Comparison of ENCODE assay signal across 14 cellular contexts in the genomic region with DNA sequence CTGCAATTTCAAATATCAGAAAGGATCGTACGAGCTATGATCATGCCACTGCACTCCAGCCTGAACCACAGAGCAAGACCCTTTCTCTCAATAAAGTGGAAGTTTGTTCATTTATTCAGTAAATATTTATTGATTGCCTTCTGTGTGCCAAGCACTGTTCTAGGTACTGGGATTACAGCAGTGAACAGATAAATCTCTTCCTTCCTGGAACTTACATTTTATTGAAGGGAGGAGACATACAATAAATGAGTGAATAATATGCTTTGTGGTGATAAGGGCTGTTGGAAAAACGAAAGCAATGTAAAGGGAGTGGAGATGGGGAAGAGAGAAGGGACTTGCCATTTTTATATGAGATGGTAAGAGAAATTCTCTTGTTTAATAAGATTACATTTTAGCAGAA. TPM values are rescaled to one million over a fixed set of nuclear protein-coding genes. Genes with fewer than 3 reads are reported as not detected.
DNase-seq lines count a peak whose midpoint lies in the region; ATAC-seq, FAIRE-seq and TF ChIP-seq lines count a peak whose summit lies in the region.
"Had no signal": no experiment of that assay in that cellular context is flagged by ENCODE, and none has a peak within 500 bp of the region (broad histone marks: within the 10 kb centered on the region; RNA-seq: fewer than 3 reads in every experiment).

No MANE protein-coding gene starts in this region.

- no peak for ATAC-seq in GM18505 (IDR thresholded peaks at IDR 0.05; ENCODE audit: unreplicated experiment)

- H3K4me1 Mint-ChIP-seq in CD8-positive, alpha-beta memory T cell: peaks cover 46 to 68% (median 66%) of the 10 kb centered on the region in 3 donors
- peaks cover 38% of the 10 kb centered on the region for H3K4me1 Mint-ChIP-seq in nephron

- H3K9me3 ChIP-seq in CD8-positive, alpha-beta memory T cell (ENCODE audit: low read length): no peaks in the 10 kb centered on the region
- H3K9me3 ChIP-seq in Loucy (ENCODE audit: insufficient read depth, low read depth, low read length): no peaks in the 10 kb centered on the region

- TF ChIP-seq POLR2A in GM18505 (IDR thresholded peaks at IDR 0.05; ENCODE audit: borderline replicate concordance, extremely low read depth, insufficient read depth, insufficient read length) (no peak), GM12892 (IDR thresholded peaks at IDR 0.05; ENCODE audit: low read depth, low read length) (no peak)

- peak overlapping the region; percentile 81 for H3K4me3 ChIP-seq in CD8-positive, alpha-beta memory T cell (ENCODE audit: low read length)
- peak overlapping the region; percentile 89 for H3K4me3 ChIP-seq in Loucy (ENCODE audit: low read length, poor library complexity, severe bottlenecking)

- H3K36me3 Mint-ChIP-seq in CD8-positive, alpha-beta memory T cell: peaks cover 0 to 20% (median 4%) of the 10 kb centered on the region in 3 donors
- H3K36me3 Mint-ChIP-seq in nephron (ENCODE audit: low read depth): peaks cover 16% of the 10 kb centered on the region

- peaks cover 93% of the 10 kb centered on the region for H3K79me2 ChIP-seq in Loucy (ENCODE audit: insufficient read depth, low read length)

- no peak overlapping the region for H2AFZ ChIP-seq in Loucy (ENCODE audit: low read length)

- no peaks in the 10 kb centered on the region for H3F3A ChIP-seq in Loucy (ENCODE audit: low read depth)

- no peaks in the 10 kb centered on the region for H3K9me3 Mint-ChIP-seq in CD8-positive, alpha-beta memory T cell
- no peaks in the 10 kb centered on the region for H3K9me3 Mint-ChIP-seq in nephron

- FAIRE-seq in colon (lab: Jason Lieb, UNC) (peak; percentile 38), GM12892 (lab: Jason Lieb, UNC) (no peak)
- FAIRE-seq: endometrium, GM19239, urothelium cell line had no signal

- no peak for DNase-seq in CD8-positive, alpha-beta memory T cell
- DNase-seq in activated CD4-positive, CD25-positive, alpha-beta regulatory T cell (lab: John Stamatoyannopoulos, UW): no peak
- DNase-seq in GM12892 (ENCODE audit: insufficient read length) (no peak), NCI-H2107 treated with DMSO at 0.1 percent for 48 hours (lab: John Stamatoyannopoulos, UW; ENCODE audit: unreplicated experiment) (no peak)
- DNase-seq: activated CD8-positive, alpha-beta memory T cell treated with anti-CD3 and anti-CD28 coated beads, Interleukin-2, amount 50 U/mL, for 4 hours; NK-92 treated with Interleukin-12 subunit alpha and Interleukin-12 subunit beta, amount 100 ng/mL, for 24 hours; stimulated activated CD4-positive, alpha-beta T cell treated with anti-CD3 and anti-CD28 coated beads, Interleukin-4, amount 100 ng/mL, for 1 hour had no signal

- TF ChIP-seq CTCF in Loucy (conservative IDR thresholded peaks at IDR 0.05; ENCODE audit: low read length) (no peak), nephron (IDR thresholded peaks at IDR 0.05; ENCODE audit: unreplicated experiment in 3 of 3) (no peak)

- H3K27ac Mint-ChIP-seq in CD8-positive, alpha-beta memory T cell: peak overlapping the region in 6 of 8 donors; percentile 19 to 95 (median 88)
- peak overlapping the region in 2 of 3 experiments; percentile 92 to 93 for H3K27ac Mint-ChIP-seq in nephron

- H3K9me2 ChIP-seq in Loucy (replicated peaks; ENCODE audit: low read depth, low read length): no peaks in the 10 kb centered on the region

- peaks cover 56% of the 10 kb centered on the region for H4K20me1 ChIP-seq in Loucy (ENCODE audit: insufficient read depth, low read length, poor library complexity, severe bottlenecking)

- POLR2A ChIA-PET in CD8-positive, alpha-beta memory T cell (lab: Charles Lee): no interaction called here

- peaks cover 33% of the 10 kb centered on the region for H3K4me1 ChIP-seq in CD8-positive, alpha-beta memory T cell (ENCODE audit: insufficient read depth, low read length)
- H3K4me1 ChIP-seq in Loucy (ENCODE audit: insufficient read depth, low read length, poor library complexity, severe bottlenecking): peaks cover 50% of the 10 kb centered on the region

- CTCF ChIA-PET in CD8-positive, alpha-beta memory T cell (lab: Charles Lee): no interaction called here

- peak overlapping the region; percentile 85 to 94 (median 90) for H3K4me3 Mint-ChIP-seq in CD8-positive, alpha-beta memory T cell
- H3K4me3 Mint-ChIP-seq in nephron: peak overlapping the region; percentile 94 to 95 (median 95)

- H3K27me3 Mint-ChIP-seq in CD8-positive, alpha-beta memory T cell: peaks cover 0 to 5% of the 10 kb centered on the region in 2 donors
- H3K27me3 Mint-ChIP-seq in nephron (ENCODE audit: low read depth): no peaks in the 10 kb centered on the region

- no peaks in the 10 kb centered on the region for H3K27me3 ChIP-seq in CD8-positive, alpha-beta memory T cell (ENCODE audit: insufficient read depth, low read length, poor library complexity, severe bottlenecking)
- H3K27me3 ChIP-seq in Loucy (ENCODE audit: insufficient read depth, low read length, poor library complexity, severe bottlenecking): no peaks in the 10 kb centered on the region

- H3K36me3 ChIP-seq in CD8-positive, alpha-beta memory T cell (ENCODE audit: insufficient read depth, low read length): no peaks in the 10 kb centered on the region
- H3K36me3 ChIP-seq in Loucy (ENCODE audit: insufficient read depth, low read length): no peaks in the 10 kb centered on the region

- no peak overlapping the region for H3K27ac ChIP-seq in CD8-positive, alpha-beta memory T cell (ENCODE audit: low read depth, low read length)

- peak overlapping the region; percentile 95 for H3K4me2 ChIP-seq in Loucy (ENCODE audit: low read depth, low read length, poor library complexity, severe bottlenecking)

- H3K9ac ChIP-seq in Loucy (ENCODE audit: low read depth, low read length, poor library complexity, severe bottlenecking): peak overlapping the region; percentile 87

RNA-seq across cellular contexts. Expression of a gene that starts 1.6 kb away (rescaled TPM):
- 10 to 100 TPM; 23.7 to 24.6 TPM for total RNA-seq in CD8-positive, alpha-beta memory T cell
- polyA plus RNA-seq in CD8-positive, alpha-beta memory T cell: 30.5 TPM
- polyA plus RNA-seq in GM12892 (2012; ENCODE audit: missing spikeins): 24.0 TPM

RNA-seq across cellular contexts. Expression of a gene that starts 1.8 kb away (rescaled TPM):
- total RNA-seq in CD8-positive, alpha-beta memory T cell: 10 to 100 TPM; 17.4 to 19.8 TPM
- polyA plus RNA-seq in CD8-positive, alpha-beta memory T cell: 2.6 TPM
- 6.4 TPM for polyA plus RNA-seq in GM12892 (2012; ENCODE audit: missing spikeins)

RNA-seq across cellular contexts. Expression of a gene that starts 27.0 kb away (rescaled TPM):
- total RNA-seq in CD8-positive, alpha-beta memory T cell: under 1 TPM; 0.55 to 0.69 TPM
- polyA plus RNA-seq in CD8-positive, alpha-beta memory T cell: not detected
- 1.7 TPM for polyA plus RNA-seq in GM12892 (2012; ENCODE audit: missing spikeins)
